In genomic region chr2:228541794-228542193, GRCh38 we compare ENCODE assay signal across 21 cellular contexts.
DNase-seq lines count a peak whose midpoint lies in the region; ATAC-seq, FAIRE-seq and TF ChIP-seq lines count a peak whose summit lies in the region.
"Had no signal": no experiment of that assay in that cellular context is flagged by ENCODE, and none has a peak within 500 bp of the region (broad histone marks: within the 10 kb centered on the region; RNA-seq: fewer than 3 reads in every experiment).

No MANE protein-coding gene starts in this region.

- intact Hi-C loops in MCF 10A (cut with micrococcal nuclease) (no loop called here), breast epithelium (cut with DNase I; ENCODE audit: low total_unique reads) (no loop called here), left ventricle myocardium inferior (cut with micrococcal nuclease) (no loop called here)

- BruUV-seq in MCF 10A (replicated peaks; lab: Mats Ljungman, UMichigan): no TSS peak

- DNase-seq in MCF 10A (ENCODE audit: unreplicated experiment): peak; percentile 44
- DNase-seq in breast epithelium (ENCODE audit: low spot score in 2 of 2): no peak
- DNase-seq in fibroblast of pulmonary artery (ENCODE audit: low read depth): peak; percentile 18
- peak; percentile 46 for DNase-seq in urothelium cell line (ENCODE audit: low spot score)
- DNase-seq in left ventricle myocardium inferior: no peak
- DNase-seq in NCI-H146 treated with DMSO at 0.1 percent for 48 hours (lab: John Stamatoyannopoulos, UW; ENCODE audit: unreplicated experiment): no peak
- DNase-seq in RPMI8226: no peak
- DNase-seq: activated naive CD8-positive, alpha-beta T cell treated with anti-CD3 and anti-CD28 coated beads for 36 hours; body of pancreas; DMS79 treated with DMSO at 0.1 percent for 48 hours; hippocampal formation; NCI-H1092 treated with DMSO at 0.1 percent for 48 hours; NCI-H2081; stimulated activated CD4-positive, alpha-beta T cell treated with anti-CD3 and anti-CD28 coated beads, Interleukin-15, amount 100 ng/mL, for 24 hours; uterus had no signal

- no peak overlapping the region for H3K4me3 Mint-ChIP-seq in MCF 10A (ENCODE audit: unreplicated experiment)
- H3K4me3 Mint-ChIP-seq: activated naive CD8-positive, alpha-beta T cell treated with anti-CD3 and anti-CD28 coated beads for 36 hours; B cell had no signal

- peak; percentile 32; the same call in 2 of the 3 replicates for ATAC-seq in SK-N-SH treated with all-trans-retinoic acid at 6 μM for 48 hours
- ATAC-seq: body of pancreas had no signal

- CTCF ChIA-PET in MCF 10A (lab: Yijun Ruan, JAX): interaction anchor here (0.6 to 1.2 kb wide), 2 partner anchors 83 to 222 kb away, joined by 3 to 4 read pairs; no protein-coding TSS in a partner anchor

- peaks cover 12% of the 10 kb centered on the region for H3K4me1 Mint-ChIP-seq in MCF 10A (ENCODE audit: insufficient read depth, unreplicated experiment)
- H3K4me1 Mint-ChIP-seq: activated naive CD8-positive, alpha-beta T cell treated with anti-CD3 and anti-CD28 coated beads for 36 hours; B cell had no signal

- no peaks in the 10 kb centered on the region for H3K27me3 ChIP-seq in breast epithelium
- no peaks in the 10 kb centered on the region for H3K27me3 ChIP-seq in left ventricle myocardium inferior (ENCODE audit: low read depth)
- H3K27me3 ChIP-seq: body of pancreas, uterus had no signal

- POLR2A ChIA-PET in MCF 10A (lab: Yijun Ruan, JAX): interaction anchor here (0.6 kb wide), 2 partner anchors 8 to 418 kb away, joined by 3 to 4 read pairs; no protein-coding TSS in a partner anchor

- H3K4me3 ChIP-seq in breast epithelium (no peak overlapping the region), fibroblast of pulmonary artery (replicated peaks; ENCODE audit: low read depth, low read length) (no peak overlapping the region), left ventricle myocardium inferior (no peak overlapping the region)
- H3K4me3 ChIP-seq: body of pancreas, lung, uterus had no signal

- H3K9me3 Mint-ChIP-seq in MCF 10A (ENCODE audit: unreplicated experiment): no peaks in the 10 kb centered on the region

- H3K9me3 ChIP-seq in breast epithelium (peaks cover 0 to 25% of the 10 kb centered on the region in 2 donors), left ventricle myocardium inferior (replicated peaks) (peaks cover 13% of the 10 kb centered on the region)
- H3K9me3 ChIP-seq: body of pancreas, uterus had no signal

- H3K4me1 ChIP-seq in breast epithelium (no peaks in the 10 kb centered on the region), left ventricle myocardium inferior (peaks cover 13% of the 10 kb centered on the region)
- H3K4me1 ChIP-seq: body of pancreas, uterus had no signal

- H3K36me3 ChIP-seq in breast epithelium (no peaks in the 10 kb centered on the region), left ventricle myocardium inferior (no peaks in the 10 kb centered on the region)
- H3K36me3 ChIP-seq: uterus had no signal

- no peaks in the 10 kb centered on the region for H3K36me3 Mint-ChIP-seq in MCF 10A (ENCODE audit: insufficient read depth, unreplicated experiment)
- H3K36me3 Mint-ChIP-seq: activated naive CD8-positive, alpha-beta T cell treated with anti-CD3 and anti-CD28 coated beads for 36 hours had no signal

- TF ChIP-seq POLR2A in breast epithelium (IDR thresholded peaks at IDR 0.05): no peak

- FAIRE-seq in urothelium cell line (lab: Jason Lieb, UNC): no peak
- FAIRE-seq: islet of Langerhans had no signal

- H3K27ac ChIP-seq in breast epithelium (no peak overlapping the region), left ventricle myocardium inferior (replicated peaks) (no peak overlapping the region)
- H3K27ac ChIP-seq: 22Rv1, body of pancreas, KMS-11, uterus had no signal

- H3K27me3 Mint-ChIP-seq in MCF 10A (ENCODE audit: insufficient read depth, unreplicated experiment): no peaks in the 10 kb centered on the region
- H3K27me3 Mint-ChIP-seq: activated naive CD8-positive, alpha-beta T cell treated with anti-CD3 and anti-CD28 coated beads for 36 hours; B cell had no signal

- H3K27ac Mint-ChIP-seq in MCF 10A (ENCODE audit: low read depth, unreplicated experiment): no peak overlapping the region
- H3K27ac Mint-ChIP-seq: activated naive CD8-positive, alpha-beta T cell treated with anti-CD3 and anti-CD28 coated beads for 36 hours; B cell had no signal

- TF ChIP-seq CTCF in MCF 10A (IDR thresholded peaks at IDR 0.05; ENCODE audit: unreplicated experiment): no peak
- TF ChIP-seq CTCF in breast epithelium (IDR thresholded peaks at IDR 0.05): no peak
- no peak for TF ChIP-seq CTCF in fibroblast of pulmonary artery (IDR thresholded peaks at IDR 0.05; ENCODE audit: low read length, missing control alignments)
- no peak for TF ChIP-seq CTCF in left ventricle myocardium inferior (IDR thresholded peaks at IDR 0.05; ENCODE audit: borderline replicate concordance)

TF ChIP-seq in SK-N-SH treated with all-trans-retinoic acid at 6 μM for 48 hours, 23 proteins besides CTCF, POLR2A, EP300 and RAD21:
- TF ChIP-seq CSDC2 (CRISPR knock-in tag; IDR thresholded peaks at IDR 0.05) (no peak), ZFP30 (CRISPR knock-in tag; IDR thresholded peaks at IDR 0.05) (no peak), ARNTL (CRISPR knock-in tag; IDR thresholded peaks at IDR 0.05; ENCODE audit: borderline replicate concordance, low read depth) (no peak), CSRNP3 (CRISPR knock-in tag; IDR thresholded peaks at IDR 0.05) (no peak), SNAI2 (CRISPR knock-in tag; IDR thresholded peaks at IDR 0.05) (no peak), PPARA (CRISPR knock-in tag; IDR thresholded peaks at IDR 0.05; ENCODE audit: borderline replicate concordance) (no peak), ZNF565 (CRISPR knock-in tag; conservative IDR thresholded peaks at IDR 0.05; ENCODE audit: low read depth) (no peak), ESRRG (CRISPR knock-in tag; IDR thresholded peaks at IDR 0.05) (no peak), ZNF70 (CRISPR knock-in tag; IDR thresholded peaks at IDR 0.05) (no peak), PATZ1 (CRISPR knock-in tag; IDR thresholded peaks at IDR 0.05; ENCODE audit: borderline replicate concordance) (no peak)

Comparison
In these comparisons a context has a peak if more than half of its experiments do, and no peak if none do; other contexts are left out.
1. DNase-seq: peak in MCF 10A (single experiment), fibroblast of pulmonary artery (single experiment) and urothelium cell line (single experiment); none in breast epithelium (0 of 2), left ventricle myocardium inferior (single experiment), NCI-H146 treated with DMSO at 0.1 percent for 48 hours (single experiment) and RPMI8226 (single experiment).